Comparison of ENCODE assay signal across 11 cellular contexts in the genomic region with DNA sequence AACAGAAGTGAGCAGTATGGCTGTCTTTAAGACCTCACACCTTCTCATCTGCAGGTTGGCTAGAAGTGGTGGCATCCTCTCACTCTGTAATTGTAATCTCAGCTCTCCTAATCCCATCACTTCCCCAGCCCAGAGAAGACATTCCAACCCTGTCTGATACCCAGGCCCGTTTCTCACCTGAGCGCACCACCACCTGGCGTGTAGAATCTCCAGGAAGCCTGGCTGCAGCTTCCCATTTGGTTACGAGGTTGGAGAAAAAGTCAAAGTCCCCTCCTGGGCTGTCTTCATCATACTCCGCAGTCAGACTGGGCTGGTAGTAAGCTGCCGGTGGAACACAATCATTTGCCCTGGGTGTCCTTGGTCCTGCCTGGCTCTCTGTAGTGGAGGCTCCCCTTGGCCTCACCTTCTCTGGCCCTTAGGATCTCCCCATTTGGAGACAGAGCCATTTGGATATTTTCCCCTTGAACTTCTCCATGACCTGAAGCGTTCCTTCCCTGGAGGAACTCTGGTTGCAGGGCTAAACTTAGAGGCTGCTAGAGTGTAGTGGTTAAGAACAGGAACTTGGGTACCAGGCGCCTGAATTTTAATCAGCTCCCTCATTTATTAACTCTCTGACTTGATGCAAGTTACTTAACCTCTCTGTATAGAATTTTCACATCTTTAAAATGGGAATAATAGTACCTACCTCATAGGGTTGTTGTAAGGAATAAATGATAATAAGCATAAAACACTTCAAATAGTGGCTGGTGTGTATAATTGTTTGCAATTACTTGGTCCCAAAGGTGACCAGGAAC. TPM values are rescaled to one million over a fixed set of nuclear protein-coding genes. Genes with fewer than 3 reads are reported as not detected.
DNase-seq lines count a peak whose midpoint lies in the region; ATAC-seq, FAIRE-seq and TF ChIP-seq lines count a peak whose summit lies in the region.
"Had no signal": no experiment of that assay in that cellular context is flagged by ENCODE, and none has a peak within 500 bp of the region (broad histone marks: within the 10 kb centered on the region; RNA-seq: fewer than 3 reads in every experiment).

No MANE protein-coding gene starts in this region.

- H3K79me2 ChIP-seq in astrocyte (ENCODE audit: insufficient read depth, low read length), result peaks cover 32% of the 10 kb centered on the region

- peak overlapping the region; percentile 99 for H3K9ac ChIP-seq in astrocyte (ENCODE audit: low read length)

- H3K36me3 Mint-ChIP-seq in CD14-positive monocyte (peaks cover 39 to 49% of the 10 kb centered on the region in 2 donors), astrocyte (ENCODE audit: low read depth, unreplicated experiment) (peaks cover 9% of the 10 kb centered on the region), nephron progenitor cell (ENCODE audit: low read depth) (peaks cover 43% of the 10 kb centered on the region)

- H3K36me3 ChIP-seq in astrocyte (ENCODE audit: insufficient read depth, low read length), result peaks cover 25% of the 10 kb centered on the region

- peaks cover 0 to 6% (median 2%) of the 10 kb centered on the region in 7 donors for H3K9me3 Mint-ChIP-seq in CD14-positive monocyte
- no peaks in the 10 kb centered on the region for H3K9me3 Mint-ChIP-seq in astrocyte (ENCODE audit: unreplicated experiment)
- H3K9me3 Mint-ChIP-seq in nephron progenitor cell, result no peaks in the 10 kb centered on the region

- no peak overlapping the region for H3K27ac ChIP-seq in astrocyte (ENCODE audit: low read depth, low read length)

- DNase-seq in CD14-positive monocyte (ENCODE audit: low spot score) (no peak), LNCaP clone FGC (ENCODE audit: low read depth) (no peak), astrocyte (ENCODE audit: low read depth) (no peak), nephron progenitor cell (no peak), NOMO-1 (lab: John Stamatoyannopoulos, UW; ENCODE audit: unreplicated experiment in 2 of 2) (no peak), Right ventricle myocardium superior (no peak), foreskin melanocyte (no peak)
- DNase-seq: activated CD8-positive, alpha-beta memory T cell treated with anti-CD3 and anti-CD28 coated beads for 24 hours; posterior cingulate gyrus had no signal

- peaks cover 12% of the 10 kb centered on the region for H3K4me1 ChIP-seq in astrocyte (ENCODE audit: insufficient read depth, low read length)

- H3K4me1 Mint-ChIP-seq in CD14-positive monocyte (peaks cover 64% of the 10 kb centered on the region), astrocyte (ENCODE audit: low read depth, unreplicated experiment) (peaks cover 3% of the 10 kb centered on the region), nephron progenitor cell (peaks cover 43% of the 10 kb centered on the region)

- H3K4me3 ChIP-seq in LNCaP clone FGC (ENCODE audit: low read depth, low read length) (peak overlapping the region; percentile 81), astrocyte (ENCODE audit: insufficient read depth, low read depth, low read length) (no peak overlapping the region)

- no peaks in the 10 kb centered on the region for H3K27me3 ChIP-seq in astrocyte (ENCODE audit: insufficient read depth, low read length)

- no peaks in the 10 kb centered on the region for H3K9me3 ChIP-seq in astrocyte (ENCODE audit: insufficient read depth, low read depth, low read length)

- H4K20me1 ChIP-seq in astrocyte (ENCODE audit: insufficient read depth, low read length), result peaks cover 39% of the 10 kb centered on the region

- H3K27ac Mint-ChIP-seq in CD14-positive monocyte, result peak overlapping the region in 6 of 7 donors; percentile 6 to 47 (median 29)
- H3K27ac Mint-ChIP-seq in astrocyte (ENCODE audit: unreplicated experiment), result no peak overlapping the region
- no peak overlapping the region for H3K27ac Mint-ChIP-seq in nephron progenitor cell

- peak overlapping the region; percentile 99 for H3K4me2 ChIP-seq in astrocyte (ENCODE audit: low read length)

- H3K27me3 Mint-ChIP-seq in CD14-positive monocyte (ENCODE audit: low read depth in 3 of 3), result peaks cover 0 to 2% (median 0%) of the 10 kb centered on the region in 3 donors
- H3K27me3 Mint-ChIP-seq in astrocyte (ENCODE audit: low read depth, unreplicated experiment), result no peaks in the 10 kb centered on the region
- H3K27me3 Mint-ChIP-seq in nephron progenitor cell (ENCODE audit: low read depth, poor library complexity), result peaks cover 11% of the 10 kb centered on the region

- ATAC-seq in Right ventricle myocardium superior (ENCODE audit: poor library complexity), result no peak
- no peak for ATAC-seq in GM21526 (IDR thresholded peaks at IDR 0.05; ENCODE audit: low FRiP score, unreplicated experiment)

- no peak for TF ChIP-seq CTCF in CD14-positive monocyte (IDR thresholded peaks at IDR 0.05)
- no peak for TF ChIP-seq CTCF in LNCaP clone FGC (IDR thresholded peaks at IDR 0.05; ENCODE audit: control insufficient read depth, extremely low read depth, insufficient read depth)
- no peak for TF ChIP-seq CTCF in astrocyte (IDR thresholded peaks at IDR 0.05; ENCODE audit: insufficient read depth, low read depth, low read length)
- no peak for TF ChIP-seq CTCF in nephron progenitor cell (IDR thresholded peaks at IDR 0.05)

- H2AFZ ChIP-seq in astrocyte (ENCODE audit: low read depth, low read length), result no peak overlapping the region

- H3K4me3 Mint-ChIP-seq in CD14-positive monocyte (no peak overlapping the region), astrocyte (ENCODE audit: unreplicated experiment) (peak overlapping the region; percentile 96), nephron progenitor cell (peak overlapping the region; percentile 94)

- no peak for FAIRE-seq in astrocyte (lab: Jason Lieb, UNC)

- intact Hi-C loops in CD14-positive monocyte (cut with micrococcal nuclease), result loop anchor here in 1 of 2 donors (5.0 to 10.0 kb wide), 2 partner anchors 209 to 1436 kb away; a partner anchor contains a TSS
- intact Hi-C loops in Right ventricle myocardium superior (cut with DNase I), result no loop called here

RNA-seq across cellular contexts. Expression of a gene that starts 1.8 kb away (rescaled TPM):
- 10 to 100 TPM; 37.3 to 39.2 TPM for polyA plus RNA-seq in CD14-positive monocyte
- total RNA-seq in astrocyte (27.6 and 28.1 TPM in 2 replicates), Right ventricle myocardium superior (84.7 TPM)

RNA-seq across cellular contexts. Expression of a gene that starts 11.0 kb away (rescaled TPM):
- 10 to 100 TPM; 12.4 to 16.0 TPM for polyA plus RNA-seq in CD14-positive monocyte
- total RNA-seq in astrocyte (45.5 and 50.5 TPM in 2 replicates), Right ventricle myocardium superior (22.5 TPM)

RNA-seq across cellular contexts. Expression of a gene that starts 11.3 kb away (rescaled TPM):
- under 1 TPM in 1 of 2 donors, not detected in 1; 0.07 TPM for polyA plus RNA-seq in CD14-positive monocyte
- total RNA-seq in astrocyte, result 3.9 and 5.4 TPM in 2 replicates
- 0.65 TPM for total RNA-seq in Right ventricle myocardium superior

RNA-seq across cellular contexts. Expression of a gene that starts 42.0 kb away (rescaled TPM):
- under 1 TPM; 0.18 to 0.40 TPM for polyA plus RNA-seq in CD14-positive monocyte
- total RNA-seq in astrocyte (25.4 and 32.0 TPM in 2 replicates), Right ventricle myocardium superior (8.8 TPM)
- total RNA-seq: M059J had no signal

Comparison
In these comparisons a context has a peak if more than half of its experiments do, and no peak if none do; other contexts are left out.
1. H3K27ac Mint-ChIP-seq: peak in CD14-positive monocyte (6 of 7); none in astrocyte (single experiment) and nephron progenitor cell (single experiment).
2. H3K4me3 Mint-ChIP-seq: peak in astrocyte (single experiment) and nephron progenitor cell (single experiment); none in CD14-positive monocyte (0 of 2).